Comparison of ENCODE assay signal across 6 cellular contexts in the genomic region with DNA sequence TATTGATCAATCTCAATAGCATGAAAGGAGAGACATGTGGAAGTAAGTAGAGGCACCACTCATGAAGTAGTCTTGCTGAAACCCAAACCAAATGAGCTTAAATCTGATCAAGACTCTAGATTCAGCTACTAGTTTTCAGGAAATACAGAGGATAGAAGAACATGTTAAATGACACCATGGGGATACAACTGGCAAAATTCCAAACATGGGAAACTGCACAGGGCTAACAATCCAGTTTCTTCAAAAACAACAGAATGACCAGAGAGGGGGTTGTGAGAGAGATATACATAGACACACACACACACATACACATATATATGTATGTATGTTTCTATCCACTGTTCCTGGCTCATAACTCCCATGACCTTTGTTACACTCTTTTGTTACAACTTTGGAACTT.
"Had no signal": no experiment of that assay in that cellular context is flagged by ENCODE, and none has a peak within 500 bp of the region (broad histone marks: within the 10 kb centered on the region; RNA-seq: fewer than 3 reads in every experiment).

No MANE protein-coding gene starts in this region.

- DNase-seq: H9, HCEC 1CT, HFFc6, IMR-90, KG1 had no signal

- H3K4me3 ChIP-seq: GM23338 had no signal

- H3K4me1 Mint-ChIP-seq: H9 had no signal

- H3K4me3 Mint-ChIP-seq: GM23338, H9, HFFc6 had no signal

- ATAC-seq: GM23338 had no signal

- H3K4me2 ChIP-seq: GM23338 had no signal

- H3K27ac Mint-ChIP-seq: GM23338, H9, HFFc6 had no signal
